ENCODE assay signal across 20 cellular contexts in genomic region chr9:118418887-118419620, GRCh38.
DNase-seq lines count a peak whose midpoint lies in the region; ATAC-seq and TF ChIP-seq lines count a peak whose summit lies in the region.
"Had no signal": no experiment of that assay in that cellular context is flagged by ENCODE, and none has a peak within 500 bp of the region (broad histone marks: within the 10 kb centered on the region; RNA-seq: fewer than 3 reads in every experiment).

No MANE protein-coding gene starts in this region.

- intact Hi-C loops in activated naive CD4-positive, alpha-beta T cell treated with anti-CD3 and anti-CD28 coated beads for 36 hours (cut with micrococcal nuclease) = no loop called here
- intact Hi-C loops in gastrocnemius medialis (cut with DNase I; ENCODE audit: low total_unique reads) = loop anchor here (10.0 kb wide), 1 partner anchor 1106 kb away; no protein-coding TSS in a partner anchor

- H3K27me3 Mint-ChIP-seq in activated naive CD4-positive, alpha-beta T cell treated with anti-CD3 and anti-CD28 coated beads for 36 hours (ENCODE audit: low read depth) = no peaks in the 10 kb centered on the region
- H3K27me3 Mint-ChIP-seq in neural crest cell (ENCODE audit: low read depth) = no peaks in the 10 kb centered on the region
- H3K27me3 Mint-ChIP-seq: activated naive CD8-positive, alpha-beta T cell treated with anti-CD3 and anti-CD28 coated beads, Interleukin-2, amount 10 ng/mL, durations not matched to agents 7 days and 5 days; CD4-positive, alpha-beta T cell had no signal

- peaks cover 2% of the 10 kb centered on the region for H3K9me3 Mint-ChIP-seq in activated naive CD4-positive, alpha-beta T cell treated with anti-CD3 and anti-CD28 coated beads for 36 hours
- no peaks in the 10 kb centered on the region for H3K9me3 Mint-ChIP-seq in neural crest cell
- H3K9me3 Mint-ChIP-seq: activated naive CD8-positive, alpha-beta T cell treated with anti-CD3 and anti-CD28 coated beads, Interleukin-2, amount 10 ng/mL, durations not matched to agents 7 days and 5 days; activated T-cell treated with anti-CD3 and anti-CD28 coated beads, Interleukin-2, amount 50 U/mL, for 72 hours; CD4-positive, alpha-beta T cell; T-helper 1 cell treated with Interleukin-12 subunit alpha and Interleukin-12 subunit beta and Interleukin-4 antibody, amounts not matched to agents 30 μg/mL and 1 μg/mL, for 36 hours; WTC11 had no signal

- in situ Hi-C loops in astrocyte of the spinal cord (cut with HindIII; ENCODE audit: low sequenced_read_pairs) = no loop called here
- in situ Hi-C loops in gastrocnemius medialis (cut with MboI; ENCODE audit: low sequenced_read_pairs in 4 of 4) = no loop called here

- no peak overlapping the region for H3K4me3 ChIP-seq in astrocyte of the spinal cord (ENCODE audit: low read depth, low read length)
- H3K4me3 ChIP-seq in gastrocnemius medialis = no peak overlapping the region
- H3K4me3 ChIP-seq: right lobe of liver, uterus had no signal

- H3K4me1 ChIP-seq in gastrocnemius medialis = no peaks in the 10 kb centered on the region
- H3K4me1 ChIP-seq: right lobe of liver, uterus had no signal

- H3K27ac ChIP-seq in gastrocnemius medialis = no peak overlapping the region
- H3K27ac ChIP-seq: right lobe of liver, uterus had no signal

- H3K36me3 Mint-ChIP-seq in activated naive CD4-positive, alpha-beta T cell treated with anti-CD3 and anti-CD28 coated beads for 36 hours (ENCODE audit: low read depth) = no peaks in the 10 kb centered on the region
- H3K36me3 Mint-ChIP-seq in neural crest cell (ENCODE audit: low read depth) = no peaks in the 10 kb centered on the region
- H3K36me3 Mint-ChIP-seq: activated naive CD8-positive, alpha-beta T cell treated with anti-CD3 and anti-CD28 coated beads, Interleukin-2, amount 10 ng/mL, durations not matched to agents 7 days and 5 days; WTC11 had no signal

- DNase-seq in activated naive CD4-positive, alpha-beta T cell treated with anti-CD3 and anti-CD28 coated beads for 36 hours = peak; percentile 4
- DNase-seq in activated naive CD4-positive, alpha-beta T cell treated with anti-CD3 and anti-CD28 coated beads, Interleukin-2, amount 50 U/mL, for 16 hours = no peak
- DNase-seq in NCI-H2171 (lab: John Stamatoyannopoulos, UW) (peak; percentile 11), astrocyte of the spinal cord (ENCODE audit: low read depth, low spot score) (peak; percentile 65), neural crest cell (ENCODE audit: low read depth, low spot score) (no peak), gastrocnemius medialis (no peak), NCI-H345 (lab: John Stamatoyannopoulos, UW) (no peak)
- no peak for DNase-seq in stimulated activated CD4-positive, alpha-beta T cell treated with anti-CD3 and anti-CD28 coated beads, Interleukin-12 subunit alpha, Interleukin-12 subunit beta, amount 100 ng/mL, for 4 hours
- DNase-seq: activated CD8-positive, alpha-beta T cell treated with anti-CD3 and anti-CD28 coated beads, Interleukin-2, amount 10 ng/mL, durations not matched to agents 7 days and 5 days; activated naive CD8-positive, alpha-beta T cell treated with anti-CD3 and anti-CD28 coated beads, Interleukin-2, amount 10 ng/mL, durations not matched to agents 7 days and 5 days; activated T-cell treated with anti-CD3 and anti-CD28 coated beads, Interleukin-2, amount 50 U/mL, for 72 hours; CD4-positive, alpha-beta T cell; central memory CD4-positive, alpha-beta T cell; effector memory CD4-positive, alpha-beta T cell; HFFc6; right lobe of liver; stimulated activated CD4-positive, alpha-beta T cell treated with anti-CD3 and anti-CD28 coated beads, Interleukin-2, amount 100 ng/mL, for 24 hours; uterus had no signal

- no peaks in the 10 kb centered on the region for H3K4me1 Mint-ChIP-seq in activated naive CD4-positive, alpha-beta T cell treated with anti-CD3 and anti-CD28 coated beads for 36 hours (ENCODE audit: low read depth)
- H3K4me1 Mint-ChIP-seq in neural crest cell = peaks cover 9% of the 10 kb centered on the region
- H3K4me1 Mint-ChIP-seq: activated naive CD8-positive, alpha-beta T cell treated with anti-CD3 and anti-CD28 coated beads, Interleukin-2, amount 10 ng/mL, durations not matched to agents 7 days and 5 days had no signal

- TF ChIP-seq CTCF in astrocyte of the spinal cord (IDR thresholded peaks at IDR 0.05; ENCODE audit: low read depth, low read length) = no peak
- no peak for TF ChIP-seq CTCF in neural crest cell (conservative IDR thresholded peaks at IDR 0.05)
- no peak for TF ChIP-seq CTCF in gastrocnemius medialis (IDR thresholded peaks at IDR 0.05 in 4 of 5, conservative IDR thresholded peaks at IDR 0.05 in 1 of 5)

- TF ChIP-seq POLR2A in gastrocnemius medialis (IDR thresholded peaks at IDR 0.05) = no peak

- H3K4me3 Mint-ChIP-seq in activated naive CD4-positive, alpha-beta T cell treated with anti-CD3 and anti-CD28 coated beads for 36 hours = no peak overlapping the region
- no peak overlapping the region for H3K4me3 Mint-ChIP-seq in neural crest cell
- H3K4me3 Mint-ChIP-seq: activated CD8-positive, alpha-beta T cell treated with anti-CD3 and anti-CD28 coated beads, Interleukin-2, amount 10 ng/mL, durations not matched to agents 7 days and 5 days; activated naive CD8-positive, alpha-beta T cell treated with anti-CD3 and anti-CD28 coated beads, Interleukin-2, amount 10 ng/mL, durations not matched to agents 7 days and 5 days; activated T-cell treated with anti-CD3 and anti-CD28 coated beads, Interleukin-2, amount 50 U/mL, for 72 hours; CD4-positive, alpha-beta T cell; HFFc6; T-helper 1 cell treated with Interleukin-12 subunit alpha and Interleukin-12 subunit beta and Interleukin-4 antibody, amounts not matched to agents 30 μg/mL and 1 μg/mL, for 36 hours; WTC11 had no signal

- H3K36me3 ChIP-seq in gastrocnemius medialis = no peaks in the 10 kb centered on the region
- H3K36me3 ChIP-seq: right lobe of liver, uterus had no signal

- CTCF ChIA-PET in activated naive CD4-positive, alpha-beta T cell treated with anti-CD3 and anti-CD28 coated beads for 36 hours (lab: Charles Lee) = no interaction called here

- H3K9me3 ChIP-seq in gastrocnemius medialis = no peaks in the 10 kb centered on the region
- H3K9me3 ChIP-seq: right lobe of liver, uterus had no signal

- no peak for ATAC-seq in gastrocnemius medialis
- ATAC-seq: activated CD8-positive, alpha-beta T cell treated with anti-CD3 and anti-CD28 coated beads, Interleukin-2, amount 10 ng/mL, durations not matched to agents 7 days and 5 days; WTC11 had no signal

- no peak overlapping the region for H3K27ac Mint-ChIP-seq in activated naive CD4-positive, alpha-beta T cell treated with anti-CD3 and anti-CD28 coated beads for 36 hours
- peak overlapping the region; percentile 9 for H3K27ac Mint-ChIP-seq in neural crest cell (ENCODE audit: unreplicated experiment)
- H3K27ac Mint-ChIP-seq: activated CD8-positive, alpha-beta T cell treated with anti-CD3 and anti-CD28 coated beads, Interleukin-2, amount 10 ng/mL, durations not matched to agents 7 days and 5 days; activated naive CD8-positive, alpha-beta T cell treated with anti-CD3 and anti-CD28 coated beads, Interleukin-2, amount 10 ng/mL, durations not matched to agents 7 days and 5 days; activated T-cell treated with anti-CD3 and anti-CD28 coated beads, Interleukin-2, amount 50 U/mL, for 72 hours; CD4-positive, alpha-beta T cell; HFFc6; T-helper 1 cell treated with Interleukin-12 subunit alpha and Interleukin-12 subunit beta and Interleukin-4 antibody, amounts not matched to agents 30 μg/mL and 1 μg/mL, for 36 hours; WTC11 had no signal

- H3K27me3 ChIP-seq in gastrocnemius medialis = no peaks in the 10 kb centered on the region
- H3K27me3 ChIP-seq: right lobe of liver, uterus had no signal

Comparison
In these comparisons a context has a peak if more than half of its experiments do, and no peak if none do; other contexts are left out.
1. DNase-seq: peak in activated naive CD4-positive, alpha-beta T cell treated with anti-CD3 and anti-CD28 coated beads for 36 hours (single experiment), NCI-H2171 (single experiment) and astrocyte of the spinal cord (single experiment); none in activated naive CD4-positive, alpha-beta T cell treated with anti-CD3 and anti-CD28 coated beads, Interleukin-2, amount 50 U/mL, for 16 hours (single experiment), neural crest cell (single experiment), gastrocnemius medialis (0 of 2), stimulated activated CD4-positive, alpha-beta T cell treated with anti-CD3 and anti-CD28 coated beads, Interleukin-12 subunit alpha, Interleukin-12 subunit beta, amount 100 ng/mL, for 4 hours (single experiment) and NCI-H345 (single experiment).